ENCODE assay signal across 8 cellular contexts in genomic region chr13:36297259-36297599, GRCh38. TPM values are rescaled to one million over a fixed set of nuclear protein-coding genes. Genes with fewer than 3 reads are reported as not detected.
A peak's percentile ranks its signal among the peaks of the same experiment; 100 is the strongest.
DNase-seq lines count a peak whose midpoint lies in the region; ATAC-seq and TF ChIP-seq lines count a peak whose summit lies in the region.

No MANE protein-coding gene starts in this region.

- H3K27ac ChIP-seq in HEK293 (ENCODE audit: extremely low read depth, low read depth, low read length), result peak overlapping the region; percentile 44; the same call in 1 of the 2 replicates

- POLR2A ChIA-PET in HEK293 (lab: Yijun Ruan, JAX), result no interaction called here
- POLR2A ChIA-PET in naive thymus-derived CD8-positive, alpha-beta T cell (lab: Charles Lee), result no interaction called here

- no peaks in the 10 kb centered on the region for H3K9me3 ChIP-seq in HEK293 (ENCODE audit: control insufficient read depth, insufficient read depth, low read depth, low read length)

- H3K9me3 Mint-ChIP-seq in naive thymus-derived CD8-positive, alpha-beta T cell, result peaks cover 0 to 2% (median 0%) of the 10 kb centered on the region in 9 donors

- peak overlapping the region in 4 of 10 donors; percentile 21 to 88 (median 54) for H3K27ac Mint-ChIP-seq in naive thymus-derived CD8-positive, alpha-beta T cell

- CTCF ChIA-PET in HEK293 (lab: Yijun Ruan, JAX), result interaction anchor here (0.8 to 1.3 kb wide), 2 partner anchors 14 to 439 kb away, joined by 3 to 4 read pairs; no protein-coding TSS in a partner anchor

- peak overlapping the region; percentile 55 for H3K4me3 ChIP-seq in GM12865 (ENCODE audit: low read depth, low read length)
- H3K4me3 ChIP-seq in HEK293 (ENCODE audit: low read depth, low read length), result peak overlapping the region; percentile 61
- peak overlapping the region; percentile 64 for H3K4me3 ChIP-seq in epithelial cell of esophagus (ENCODE audit: low read length)

- TF ChIP-seq CTCF in GM12865 (IDR thresholded peaks at IDR 0.05; ENCODE audit: insufficient read depth, low read depth, low read length, missing control alignments), result no peak
- no peak for TF ChIP-seq CTCF in HEK293 (tag by site-specific recombination; IDR thresholded peaks at IDR 0.05)
- TF ChIP-seq CTCF in epithelial cell of esophagus (IDR thresholded peaks at IDR 0.05; ENCODE audit: insufficient read depth, low read depth, low read length, missing control alignments), result no peak
- TF ChIP-seq CTCF in GM13976 (IDR thresholded peaks at IDR 0.05; ENCODE audit: borderline replicate concordance, control extremely low read depth, extremely low read depth, insufficient read depth, missing control alignments), result no peak

- H3K27me3 Mint-ChIP-seq in naive thymus-derived CD8-positive, alpha-beta T cell, result peaks cover 22 to 39% (median 27%) of the 10 kb centered on the region in 5 donors

- DNase-seq in GM12865 (ENCODE audit: low read depth) (peak; percentile 68), RPMI7951 (ENCODE audit: low read depth) (peak; percentile 33), epithelial cell of esophagus (ENCODE audit: low read depth) (peak; percentile 42), GM13976 (ENCODE audit: low spot score) (no peak), midbrain (lab: John Stamatoyannopoulos, UW) (no peak)
- peak in 1 of 10 donors; percentile 2 for DNase-seq in naive thymus-derived CD8-positive, alpha-beta T cell
- DNase-seq in activated CD4-positive, alpha-beta T cell treated with anti-CD3 and anti-CD28 coated beads for 4 hours, result no peak

- H3K4me1 Mint-ChIP-seq in naive thymus-derived CD8-positive, alpha-beta T cell, result peaks cover 8 to 22% (median 14%) of the 10 kb centered on the region in 4 donors

- ATAC-seq in naive thymus-derived CD8-positive, alpha-beta T cell, result no peak

- peak overlapping the region; percentile 81 to 91 (median 88) for H3K4me3 Mint-ChIP-seq in naive thymus-derived CD8-positive, alpha-beta T cell

- no peaks in the 10 kb centered on the region for H3K4me1 ChIP-seq in HEK293 (ENCODE audit: control insufficient read depth, insufficient read depth, low read length)

- in situ Hi-C loops in GM13976 (cut with MboI; ENCODE audit: low sequenced_read_pairs, unreplicated experiment), result no loop called here

- H3K36me3 ChIP-seq in HEK293 (ENCODE audit: control insufficient read depth in 2 of 2, insufficient read depth in 1 of 2, low read length in 2 of 2), result peaks cover 0 to 8% of the 10 kb centered on the region in 2 experiments; a peak in 1 of 3 replicates

- H3K36me3 Mint-ChIP-seq in naive thymus-derived CD8-positive, alpha-beta T cell, result peaks cover 0 to 3% (median 0%) of the 10 kb centered on the region in 3 donors

TF ChIP-seq in HEK293, 187 proteins besides CTCF, POLR2A, EP300 and RAD21:
- TF ChIP-seq, protein P1, sequence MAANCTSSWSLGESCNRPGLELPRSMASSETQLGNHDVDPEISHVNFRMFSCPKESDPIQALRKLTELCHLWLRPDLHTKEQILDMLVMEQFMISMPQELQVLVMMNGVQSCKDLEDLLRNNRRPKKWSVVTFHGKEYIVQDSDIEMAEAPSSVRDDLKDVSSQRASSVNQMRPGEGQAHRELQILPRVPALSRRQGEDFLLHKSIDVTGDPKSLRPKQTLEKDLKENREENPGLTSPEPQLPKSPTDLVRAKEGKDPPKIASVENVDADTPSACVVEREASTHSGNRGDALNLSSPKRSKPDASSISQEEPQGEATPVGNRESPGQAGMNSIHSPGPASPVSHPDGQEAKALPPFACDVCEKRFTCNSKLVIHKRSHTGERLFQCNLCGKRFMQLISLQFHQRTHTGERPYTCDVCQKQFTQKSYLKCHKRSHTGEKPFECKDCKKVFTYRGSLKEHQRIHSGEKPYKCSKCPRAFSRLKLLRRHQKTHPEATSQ (tag by site-specific recombination; IDR thresholded peaks at IDR 0.05), result no peak
- TF ChIP-seq OSR2 (tag by site-specific recombination; IDR thresholded peaks at IDR 0.05), result no peak
- no peak for TF ChIP-seq ZBTB17 (tag by site-specific recombination; IDR thresholded peaks at IDR 0.05)
- no peak for TF ChIP-seq ZNF48 (tag by site-specific recombination; IDR thresholded peaks at IDR 0.05)
- TF ChIP-seq ZNF311 (tag by site-specific recombination; IDR thresholded peaks at IDR 0.05; ENCODE audit: borderline replicate concordance), result no peak
- TF ChIP-seq, protein P2, sequence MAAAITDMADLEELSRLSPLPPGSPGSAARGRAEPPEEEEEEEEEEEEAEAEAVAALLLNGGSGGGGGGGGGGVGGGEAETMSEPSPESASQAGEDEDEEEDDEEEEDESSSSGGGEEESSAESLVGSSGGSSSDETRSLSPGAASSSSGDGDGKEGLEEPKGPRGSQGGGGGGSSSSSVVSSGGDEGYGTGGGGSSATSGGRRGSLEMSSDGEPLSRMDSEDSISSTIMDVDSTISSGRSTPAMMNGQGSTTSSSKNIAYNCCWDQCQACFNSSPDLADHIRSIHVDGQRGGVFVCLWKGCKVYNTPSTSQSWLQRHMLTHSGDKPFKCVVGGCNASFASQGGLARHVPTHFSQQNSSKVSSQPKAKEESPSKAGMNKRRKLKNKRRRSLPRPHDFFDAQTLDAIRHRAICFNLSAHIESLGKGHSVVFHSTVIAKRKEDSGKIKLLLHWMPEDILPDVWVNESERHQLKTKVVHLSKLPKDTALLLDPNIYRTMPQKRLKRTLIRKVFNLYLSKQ (tag by site-specific recombination; IDR thresholded peaks at IDR 0.05; ENCODE audit: borderline replicate concordance), result no peak
- TF ChIP-seq ZNF529 (tag by site-specific recombination; IDR thresholded peaks at IDR 0.05; ENCODE audit: insufficient replicate concordance), result no peak
- no peak for TF ChIP-seq ZNF501 (tag by site-specific recombination; IDR thresholded peaks at IDR 0.05)
- TF ChIP-seq ZNF624 (tag by site-specific recombination; IDR thresholded peaks at IDR 0.05), result no peak
TF ChIP-seq in HEK293: peak in this region for 0.

RNA-seq across cellular contexts. Expression of gene CCDC169, which starts 0.4 kb away (rescaled TPM):
- 0.36 and 0.88 TPM in 2 replicates for total RNA-seq in RPMI7951 (2014; rRNA removed; shearing (Covaris generic))
- total RNA-seq in naive thymus-derived CD8-positive, alpha-beta T cell, result not detected
- under 1 TPM in 1 of 3 donors, not detected in 2; 0.12 TPM for polyA plus RNA-seq in naive thymus-derived CD8-positive, alpha-beta T cell

RNA-seq across cellular contexts. Expression of gene SPART, which starts 49.0 kb away (rescaled TPM):
- 44.0 and 52.9 TPM in 2 replicates for total RNA-seq in RPMI7951 (2014; rRNA removed; shearing (Covaris generic))
- 10 to 100 TPM; 57.7 to 67.6 TPM for total RNA-seq in naive thymus-derived CD8-positive, alpha-beta T cell
- polyA plus RNA-seq in naive thymus-derived CD8-positive, alpha-beta T cell, result 10 to 100 TPM; 23.1 to 44.3 (median 32.4) TPM

Comparison
In these comparisons a context has a peak if more than half of its experiments do, and no peak if none do; other contexts are left out.
1. DNase-seq: peak in GM12865 (single experiment), RPMI7951 (single experiment) and epithelial cell of esophagus (single experiment); none in GM13976 (single experiment), midbrain (single experiment) and activated CD4-positive, alpha-beta T cell treated with anti-CD3 and anti-CD28 coated beads for 4 hours (0 of 2).
2. Peak in every context shown above with its lines, with median percentiles within 50 percentile points of each other: H3K4me3 ChIP-seq.